12 cellular contexts compared by ENCODE assay signal in genomic region chr17:50050431-50051032, GRCh38. TPM values are rescaled to one million over a fixed set of nuclear protein-coding genes. Genes with fewer than 3 reads are reported as not detected.
DNase-seq lines count a peak whose midpoint lies in the region; ATAC-seq and TF ChIP-seq lines count a peak whose summit lies in the region.
"Had no signal": no experiment of that assay in that cellular context is flagged by ENCODE, and none has a peak within 500 bp of the region (broad histone marks: within the 10 kb centered on the region; RNA-seq: fewer than 3 reads in every experiment).

No MANE protein-coding gene starts in this region.

- peaks cover 0 to 3% of the 10 kb centered on the region in 2 donors for H3K36me3 Mint-ChIP-seq in activated T-cell treated with anti-CD3 and anti-CD28 coated beads, Interleukin-2, amount 50 U/mL, for 72 hours (ENCODE audit: insufficient read depth in 2 of 2)
- H3K36me3 Mint-ChIP-seq in endodermal cell (ENCODE audit: low read depth) = no peaks in the 10 kb centered on the region

- POLR2A ChIA-PET in PC-3 (lab: Charles Lee; ENCODE audit: unreplicated experiment) = no interaction called here

- no peaks in the 10 kb centered on the region for H3K27me3 Mint-ChIP-seq in activated T-cell treated with anti-CD3 and anti-CD28 coated beads, Interleukin-2, amount 50 U/mL, for 72 hours (ENCODE audit: low read depth)
- peaks cover 8% of the 10 kb centered on the region for H3K27me3 Mint-ChIP-seq in endodermal cell (ENCODE audit: insufficient read depth)
- peaks cover 23% of the 10 kb centered on the region for H3K27me3 Mint-ChIP-seq in stimulated activated naive CD8-positive, alpha-beta T cell treated with anti-CD3 and anti-CD28 coated beads, Interleukin-15, amount 100 ng/mL, for 72 hours

- peak overlapping the region; percentile 6; the same call in 1 of the 2 replicates for H3K4me3 ChIP-seq in PC-3 (ENCODE audit: low read length)
- H3K4me3 ChIP-seq in endodermal cell (ENCODE audit: low read length) = no peak overlapping the region
- no peak overlapping the region for H3K4me3 ChIP-seq in Peyer's patch
- H3K4me3 ChIP-seq in spleen = no peak overlapping the region
- H3K4me3 ChIP-seq: lung, skin epidermis had no signal

- H3K79me2 ChIP-seq in PC-3 (ENCODE audit: low read length) = peaks cover 30% of the 10 kb centered on the region

- peaks cover 21% of the 10 kb centered on the region for H3F3A ChIP-seq in PC-3 (ENCODE audit: low read length, unreplicated experiment)

- H3K27me3 ChIP-seq in PC-3 (ENCODE audit: low read length) (no peaks in the 10 kb centered on the region), endodermal cell (ENCODE audit: control insufficient read depth, insufficient read depth, low read length, poor library complexity, severe bottlenecking) (no peaks in the 10 kb centered on the region), Peyer's patch (no peaks in the 10 kb centered on the region), spleen (replicated peaks in 1 of 7) (peaks cover 0 to 19% (median 0%) of the 10 kb centered on the region in 7 donors)

- TF ChIP-seq POLR2A in Peyer's patch (IDR thresholded peaks at IDR 0.05) = no peak
- no peak for TF ChIP-seq POLR2A in spleen (IDR thresholded peaks at IDR 0.05)

- no peaks in the 10 kb centered on the region for H3K36me3 ChIP-seq in PC-3 (ENCODE audit: low read depth, low read length)
- H3K36me3 ChIP-seq in endodermal cell (ENCODE audit: control insufficient read depth, insufficient read depth, low read length) = no peaks in the 10 kb centered on the region
- H3K36me3 ChIP-seq in Peyer's patch = no peaks in the 10 kb centered on the region
- H3K36me3 ChIP-seq in spleen = no peaks in the 10 kb centered on the region
- H3K36me3 ChIP-seq: WERI-Rb-1 had no signal

- H4K20me1 ChIP-seq in PC-3 (ENCODE audit: low read length) = no peaks in the 10 kb centered on the region

- TF ChIP-seq CTCF in PC-3 (conservative IDR thresholded peaks at IDR 0.05; ENCODE audit: low read depth, low read length) (peak; percentile 59), endodermal cell (conservative IDR thresholded peaks at IDR 0.05) (no peak), Peyer's patch (IDR thresholded peaks at IDR 0.05) (no peak), spleen (IDR thresholded peaks at IDR 0.05 in 8 of 11, conservative IDR thresholded peaks at IDR 0.05 in 3 of 11) (no peak)

- peak overlapping the region; percentile 97 for H3K4me2 ChIP-seq in PC-3 (ENCODE audit: low read length)

- H2AFZ ChIP-seq in PC-3 (ENCODE audit: low read length) = no peak overlapping the region

- H3K4me1 ChIP-seq in PC-3 (ENCODE audit: insufficient read depth, low read length) (peaks cover 88% of the 10 kb centered on the region), endodermal cell (ENCODE audit: control insufficient read depth, insufficient read depth, low read length) (peaks cover 16% of the 10 kb centered on the region), Peyer's patch (peaks cover 0 to 40% (median 0%) of the 10 kb centered on the region in 4 donors), spleen (peaks cover 5 to 79% (median 43%) of the 10 kb centered on the region in 6 donors)

- H3K9ac ChIP-seq in PC-3 (ENCODE audit: low read length) (peak overlapping the region; percentile 33), endodermal cell (ENCODE audit: extremely low read depth, low read length, poor library complexity, severe bottlenecking) (no peak overlapping the region)

- BruUV-seq in PC-3 (replicated peaks; lab: Mats Ljungman, UMichigan) = no TSS peak

- CTCF ChIA-PET in PC-3 (lab: Charles Lee) = interaction anchor here (1.2 kb wide), 1 partner anchor 12 kb away, joined by 4 read pairs; no protein-coding TSS in a partner anchor

- intact Hi-C loops in PC-3 (cut with micrococcal nuclease) = loop anchor here (1.0 kb wide), 1 partner anchor 22 kb away; no protein-coding TSS in a partner anchor
- intact Hi-C loops in spleen (cut with DNase I; ENCODE audit: low total_unique reads) = no loop called here

- peak overlapping the region; percentile 96 for H3K27ac ChIP-seq in PC-3 (ENCODE audit: low read length)
- H3K27ac ChIP-seq in endodermal cell (ENCODE audit: low read depth, low read length) = no peak overlapping the region
- H3K27ac ChIP-seq in Peyer's patch = no peak overlapping the region
- peak overlapping the region in 2 of 8 donors; percentile 86 to 88 for H3K27ac ChIP-seq in spleen
- H3K27ac ChIP-seq: WERI-Rb-1 had no signal

- no peaks in the 10 kb centered on the region for H3K9me3 Mint-ChIP-seq in activated T-cell treated with anti-CD3 and anti-CD28 coated beads, Interleukin-2, amount 50 U/mL, for 72 hours
- no peaks in the 10 kb centered on the region for H3K9me3 Mint-ChIP-seq in endodermal cell
- no peaks in the 10 kb centered on the region for H3K9me3 Mint-ChIP-seq in stimulated activated naive CD8-positive, alpha-beta T cell treated with anti-CD3 and anti-CD28 coated beads, Interleukin-15, amount 100 ng/mL, for 72 hours

- H3K9me2 ChIP-seq in PC-3 (replicated peaks; ENCODE audit: low read length) = no peaks in the 10 kb centered on the region

- H3K9me3 ChIP-seq in PC-3 (ENCODE audit: low read length) (no peaks in the 10 kb centered on the region), endodermal cell (ENCODE audit: control insufficient read depth, low read length) (no peaks in the 10 kb centered on the region), Peyer's patch (no peaks in the 10 kb centered on the region), spleen (no peaks in the 10 kb centered on the region)

- DNase-seq in activated T-cell treated with anti-CD3 and anti-CD28 coated beads, Interleukin-2, amount 50 U/mL, for 72 hours = no peak
- DNase-seq in activated T-cell treated with anti-CD3 and anti-CD28 coated beads, Interleukin-2, amount 50 U/mL, for 48 hours = no peak
- no peak for DNase-seq in PC-3
- DNase-seq in endodermal cell = peak; percentile 53
- DNase-seq in stimulated activated naive CD8-positive, alpha-beta T cell treated with anti-CD3 and anti-CD28 coated beads, Interleukin-15, amount 100 ng/mL, for 72 hours = no peak
- DNase-seq in Peyer's patch = no peak
- DNase-seq in spleen = no peak
- DNase-seq: WERI-Rb-1 had no signal

- H3K27ac Mint-ChIP-seq in activated T-cell treated with anti-CD3 and anti-CD28 coated beads, Interleukin-2, amount 50 U/mL, for 72 hours = no peak overlapping the region
- H3K27ac Mint-ChIP-seq in endodermal cell = no peak overlapping the region
- peak overlapping the region in 1 of 2 donors; percentile 37 for H3K27ac Mint-ChIP-seq in stimulated activated naive CD8-positive, alpha-beta T cell treated with anti-CD3 and anti-CD28 coated beads, Interleukin-15, amount 100 ng/mL, for 72 hours

- peaks cover 59% of the 10 kb centered on the region for H3K4me1 Mint-ChIP-seq in activated T-cell treated with anti-CD3 and anti-CD28 coated beads, Interleukin-2, amount 50 U/mL, for 72 hours (ENCODE audit: low read depth)
- H3K4me1 Mint-ChIP-seq in endodermal cell = peaks cover 48% of the 10 kb centered on the region
- peaks cover 41% of the 10 kb centered on the region for H3K4me1 Mint-ChIP-seq in stimulated activated naive CD8-positive, alpha-beta T cell treated with anti-CD3 and anti-CD28 coated beads, Interleukin-15, amount 100 ng/mL, for 72 hours

- no peak for ATAC-seq in activated T-cell treated with anti-CD3 and anti-CD28 coated beads, Interleukin-2, amount 50 U/mL, for 72 hours (replicated peaks in 1 of 2)
- ATAC-seq in PC-3 (peak; percentile 5), HG02970 (IDR thresholded peaks at IDR 0.05; ENCODE audit: low FRiP score, unreplicated experiment) (no peak)
- ATAC-seq in stimulated activated naive CD8-positive, alpha-beta T cell treated with anti-CD3 and anti-CD28 coated beads, Interleukin-15, amount 100 ng/mL, for 72 hours = peak; percentile 4

- 92 to 98% methylated on average over 5 to 12 of the region's 12 CpGs for WGBS in endodermal cell (ENCODE audit: insufficient coverage in 1 of 2, insufficient read length in 1 of 2), 2 experiments
- WGBS in spleen, 5 donors = 85 to 94% (median 89%) methylated on average over 12 of the region's 12 CpGs

- H3K4me3 Mint-ChIP-seq in activated T-cell treated with anti-CD3 and anti-CD28 coated beads, Interleukin-2, amount 50 U/mL, for 72 hours = peak overlapping the region; percentile 67 to 80
- no peak overlapping the region for H3K4me3 Mint-ChIP-seq in endodermal cell
- H3K4me3 Mint-ChIP-seq in stimulated activated naive CD8-positive, alpha-beta T cell treated with anti-CD3 and anti-CD28 coated beads, Interleukin-15, amount 100 ng/mL, for 72 hours = peak overlapping the region in 1 of 2 donors; percentile 10

RNA-seq across cellular contexts. Expression of gene ITGA3, which starts 5.4 kb away (rescaled TPM):
- total RNA-seq in activated T-cell treated with anti-CD3 and anti-CD28 coated beads, Interleukin-2, amount 50 U/mL, for 72 hours = 10 to 100 TPM; 16.6 to 16.9 TPM
- total RNA-seq in PC-3 (2014; rRNA removed) (598 and 763 TPM in 2 replicates), endodermal cell (10 to 100 TPM; 16.6 to 21.7 TPM), Peyer's patch (100 to 1,000 TPM in 3 of 4 donors, 10 to 100 TPM in 1; 71.0 to 285 (median 247) TPM), spleen (10 to 100 TPM; 22.7 to 52.3 (median 41.1) TPM)
- 12.1 TPM for polyA plus RNA-seq in endodermal cell (2013, experiment 1 of 2)
- 14.6 TPM for polyA plus RNA-seq in endodermal cell (2013, experiment 2 of 2)
- polyA plus RNA-seq in spleen = 10 to 100 TPM in 1 of 3 donors, 1 to 10 TPM in 2; 5.5 to 16.6 (median 8.1) TPM

RNA-seq across cellular contexts. Expression of gene PDK2, which starts 44.6 kb away (rescaled TPM):
- 10 to 100 TPM; 26.6 to 34.6 TPM for total RNA-seq in activated T-cell treated with anti-CD3 and anti-CD28 coated beads, Interleukin-2, amount 50 U/mL, for 72 hours
- total RNA-seq in PC-3 (2014; rRNA removed) = 31.9 and 37.6 TPM in 2 replicates
- 10 to 100 TPM; 23.0 to 24.2 TPM for total RNA-seq in endodermal cell
- polyA plus RNA-seq in endodermal cell (2013, experiment 1 of 2) = 24.0 TPM
- polyA plus RNA-seq in endodermal cell (2013, experiment 2 of 2) = 20.7 TPM
- 100 to 1,000 TPM in 3 of 4 donors, 10 to 100 TPM in 1; 23.1 to 283 (median 164) TPM for total RNA-seq in Peyer's patch
- 10 to 100 TPM; 22.9 to 41.5 (median 26.1) TPM for total RNA-seq in spleen
- 10 to 100 TPM in 1 of 3 donors, 1 to 10 TPM in 2; 8.7 to 16.9 (median 9.5) TPM for polyA plus RNA-seq in spleen

RNA-seq across cellular contexts. Expression of gene DLX3, which starts 55.5 kb away (rescaled TPM):
- under 1 TPM in 1 of 2 donors, not detected in 1; 0.12 TPM for total RNA-seq in activated T-cell treated with anti-CD3 and anti-CD28 coated beads, Interleukin-2, amount 50 U/mL, for 72 hours
- total RNA-seq in PC-3 (2014; rRNA removed) (0.18 and 0.23 TPM in 2 replicates), endodermal cell (1 to 10 TPM in 1 of 2 donors, under 1 TPM in 1; 0.58 to 1.4 TPM), Peyer's patch (not detected), spleen (not detected)
- polyA plus RNA-seq in endodermal cell (2013, experiment 1 of 2) = 1.2 TPM
- 1.5 TPM for polyA plus RNA-seq in endodermal cell (2013, experiment 2 of 2)
- under 1 TPM in 1 of 3 donors, not detected in 2; 0.02 TPM for polyA plus RNA-seq in spleen
- total RNA-seq: dermis blood vessel endothelial cell had no signal

Comparison
In these comparisons a context has a peak if more than half of its experiments do, and no peak if none do; other contexts are left out.
1. ATAC-seq: peak in PC-3 (single experiment) and stimulated activated naive CD8-positive, alpha-beta T cell treated with anti-CD3 and anti-CD28 coated beads, Interleukin-15, amount 100 ng/mL, for 72 hours (single experiment); none in activated T-cell treated with anti-CD3 and anti-CD28 coated beads, Interleukin-2, amount 50 U/mL, for 72 hours (0 of 2) and HG02970 (single experiment).